17 cellular contexts compared by ENCODE assay signal in the genomic region with DNA sequence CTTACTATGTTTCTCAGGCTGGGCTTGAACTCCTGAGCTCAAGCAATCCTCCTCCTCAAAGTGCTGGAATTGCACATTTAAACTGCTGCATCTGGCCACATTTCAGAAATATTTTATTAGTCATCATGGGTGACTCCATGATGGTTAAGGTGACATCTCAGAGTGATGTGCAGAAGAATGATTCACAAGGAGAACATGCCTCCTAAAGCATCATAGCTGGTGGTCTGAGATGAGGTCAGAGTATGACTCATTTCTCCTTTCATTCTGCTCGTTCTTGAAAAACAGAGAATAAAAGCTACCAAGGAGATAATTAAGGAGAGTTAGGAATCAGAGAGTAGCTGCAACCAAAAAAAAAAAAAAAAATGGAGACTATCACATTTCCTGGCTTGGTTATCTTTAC.
DNase-seq lines count a peak whose midpoint lies in the region; TF ChIP-seq lines count a peak whose summit lies in the region.
"Had no signal": no experiment of that assay in that cellular context is flagged by ENCODE, and none has a peak within 500 bp of the region (broad histone marks: within the 10 kb centered on the region; RNA-seq: fewer than 3 reads in every experiment).

No MANE protein-coding gene starts in this region.

- no peak overlapping the region for H3K4me3 ChIP-seq in mesodermal cell (ENCODE audit: extremely low read depth, insufficient read depth, low read length, poor library complexity, severe bottlenecking)
- H3K4me3 ChIP-seq in endodermal cell (ENCODE audit: low read length) = no peak overlapping the region
- H3K4me3 ChIP-seq in esophagus squamous epithelium = no peak overlapping the region
- H3K4me3 ChIP-seq: lung, skin epidermis, testis had no signal

- H3K4me3 Mint-ChIP-seq in T-helper 1 cell treated with Interleukin-12 subunit alpha and Interleukin-12 subunit beta and Interleukin-4 antibody, amounts not matched to agents 30 μg/mL and 1 μg/mL, for 36 hours = no peak overlapping the region
- H3K4me3 Mint-ChIP-seq in HFFc6 (peak overlapping the region; percentile 72), endodermal cell (no peak overlapping the region), glutamatergic neuron (ENCODE audit: unreplicated experiment) (no peak overlapping the region)
- H3K4me3 Mint-ChIP-seq in activated T-helper 2 cell treated with anti-CD3 and anti-CD28 coated beads, Interferon-gamma antibody, Interleukin-2, Interleukin-4, amounts not matched to agents 10 μg/mL and 5 μg/mL and 100 μg/mL, durations not matched to agents 14 hours and 24 hours and 36 hours (ENCODE audit: low read depth) = no peak overlapping the region
- H3K4me3 Mint-ChIP-seq: activated naive CD4-positive, alpha-beta T cell treated with anti-CD3 and anti-CD28 coated beads, Interleukin-2, amount 10 ng/mL, durations not matched to agents 7 days and 5 days had no signal

- DNase-seq in T-helper 1 cell (no peak), HFFc6 (peak; percentile 92), endodermal cell (no peak), glutamatergic neuron (no peak), esophagus squamous epithelium (lab: John Stamatoyannopoulos, UW) (no peak)
- DNase-seq in activated T-helper 2 cell treated with anti-CD3 and anti-CD28 coated beads, Interferon-gamma antibody, Interleukin-2, Interleukin-4, amounts not matched to agents 10 μg/mL and 5 μg/mL and 100 μg/mL, durations not matched to agents 14 hours and 24 hours and 36 hours (ENCODE audit: low spot score) = no peak
- DNase-seq: 8988T; activated CD4-positive, alpha-beta T cell treated with anti-CD3 and anti-CD28 coated beads, Interleukin-2, amount 50 U/mL, for 4 hours; activated naive CD4-positive, alpha-beta T cell treated with anti-CD3 and anti-CD28 coated beads, Interleukin-2, amount 10 ng/mL, durations not matched to agents 7 days and 5 days; DMS153; NCI-H146; nucleus accumbens; testis had no signal

- intact Hi-C loops in activated T-helper 2 cell treated with anti-CD3 and anti-CD28 coated beads, Interferon-gamma antibody, Interleukin-2, Interleukin-4, amounts not matched to agents 10 μg/mL and 5 μg/mL and 100 μg/mL, durations not matched to agents 14 hours and 24 hours and 36 hours (cut with micrococcal nuclease) = no loop called here
- intact Hi-C loops in esophagus squamous epithelium (cut with DNase I) = no loop called here

- H3K4me1 ChIP-seq in mesodermal cell (ENCODE audit: control insufficient read depth, insufficient read depth, low read length, poor library complexity, severe bottlenecking) = peaks cover 13% of the 10 kb centered on the region
- peaks cover 2% of the 10 kb centered on the region for H3K4me1 ChIP-seq in endodermal cell (ENCODE audit: control insufficient read depth, insufficient read depth, low read length)
- H3K4me1 ChIP-seq in esophagus squamous epithelium = no peaks in the 10 kb centered on the region
- H3K4me1 ChIP-seq: testis had no signal

- H3K9me3 ChIP-seq in mesodermal cell (ENCODE audit: control insufficient read depth, low read length) (no peaks in the 10 kb centered on the region), endodermal cell (ENCODE audit: control insufficient read depth, low read length) (no peaks in the 10 kb centered on the region), esophagus squamous epithelium (no peaks in the 10 kb centered on the region)
- H3K9me3 ChIP-seq: testis had no signal

- H3K9me3 Mint-ChIP-seq in T-helper 1 cell treated with Interleukin-12 subunit alpha and Interleukin-12 subunit beta and Interleukin-4 antibody, amounts not matched to agents 30 μg/mL and 1 μg/mL, for 36 hours = no peaks in the 10 kb centered on the region
- H3K9me3 Mint-ChIP-seq in HFFc6 (no peaks in the 10 kb centered on the region), endodermal cell (no peaks in the 10 kb centered on the region), glutamatergic neuron (ENCODE audit: unreplicated experiment) (no peaks in the 10 kb centered on the region)
- no peaks in the 10 kb centered on the region for H3K9me3 Mint-ChIP-seq in activated T-helper 2 cell treated with anti-CD3 and anti-CD28 coated beads, Interferon-gamma antibody, Interleukin-2, Interleukin-4, amounts not matched to agents 10 μg/mL and 5 μg/mL and 100 μg/mL, durations not matched to agents 14 hours and 24 hours and 36 hours
- H3K9me3 Mint-ChIP-seq: activated naive CD4-positive, alpha-beta T cell treated with anti-CD3 and anti-CD28 coated beads, Interleukin-2, amount 10 ng/mL, durations not matched to agents 7 days and 5 days had no signal

- H3K4me1 Mint-ChIP-seq in T-helper 1 cell treated with Interleukin-12 subunit alpha and Interleukin-12 subunit beta and Interleukin-4 antibody, amounts not matched to agents 30 μg/mL and 1 μg/mL, for 36 hours (ENCODE audit: low read depth) = peaks cover 4% of the 10 kb centered on the region
- H3K4me1 Mint-ChIP-seq in HFFc6 (ENCODE audit: low read depth) (peaks cover 18% of the 10 kb centered on the region), endodermal cell (no peaks in the 10 kb centered on the region), glutamatergic neuron (ENCODE audit: low read depth, unreplicated experiment) (no peaks in the 10 kb centered on the region)
- H3K4me1 Mint-ChIP-seq in activated T-helper 2 cell treated with anti-CD3 and anti-CD28 coated beads, Interferon-gamma antibody, Interleukin-2, Interleukin-4, amounts not matched to agents 10 μg/mL and 5 μg/mL and 100 μg/mL, durations not matched to agents 14 hours and 24 hours and 36 hours (ENCODE audit: low read depth) = peaks cover 4% of the 10 kb centered on the region
- H3K4me1 Mint-ChIP-seq: activated naive CD4-positive, alpha-beta T cell treated with anti-CD3 and anti-CD28 coated beads, Interleukin-2, amount 10 ng/mL, durations not matched to agents 7 days and 5 days had no signal

- WGBS in mesodermal cell (ENCODE audit: insufficient coverage in 2 of 2), 2 experiments = no CpG with 5 or more reads among the region's 1 CpG
- 80% methylated on average over 1 of the region's 1 CpG; no CpG with 5 or more reads in 1 of the 2 experiments for WGBS in endodermal cell (ENCODE audit: insufficient coverage in 1 of 2, insufficient read length in 1 of 2), 2 experiments
- 0% methylated on average over 1 of the region's 1 CpG; no CpG with 5 or more reads in 1 of the 2 donors for WGBS in esophagus squamous epithelium, 2 donors

- no peaks in the 10 kb centered on the region for H3K36me3 Mint-ChIP-seq in T-helper 1 cell treated with Interleukin-12 subunit alpha and Interleukin-12 subunit beta and Interleukin-4 antibody, amounts not matched to agents 30 μg/mL and 1 μg/mL, for 36 hours (ENCODE audit: low read depth)
- no peaks in the 10 kb centered on the region for H3K36me3 Mint-ChIP-seq in HFFc6 (ENCODE audit: low read depth)
- no peaks in the 10 kb centered on the region for H3K36me3 Mint-ChIP-seq in activated T-helper 2 cell treated with anti-CD3 and anti-CD28 coated beads, Interferon-gamma antibody, Interleukin-2, Interleukin-4, amounts not matched to agents 10 μg/mL and 5 μg/mL and 100 μg/mL, durations not matched to agents 14 hours and 24 hours and 36 hours (ENCODE audit: low read depth)
- no peaks in the 10 kb centered on the region for H3K36me3 Mint-ChIP-seq in endodermal cell (ENCODE audit: low read depth)
- no peaks in the 10 kb centered on the region for H3K36me3 Mint-ChIP-seq in glutamatergic neuron (ENCODE audit: unreplicated experiment)
- H3K36me3 Mint-ChIP-seq: activated naive CD4-positive, alpha-beta T cell treated with anti-CD3 and anti-CD28 coated beads, Interleukin-2, amount 10 ng/mL, durations not matched to agents 7 days and 5 days had no signal

- TF ChIP-seq POLR2A in esophagus squamous epithelium (IDR thresholded peaks at IDR 0.05) = no peak

- peak overlapping the region; percentile 24 for H3K27ac Mint-ChIP-seq in T-helper 1 cell treated with Interleukin-12 subunit alpha and Interleukin-12 subunit beta and Interleukin-4 antibody, amounts not matched to agents 30 μg/mL and 1 μg/mL, for 36 hours
- peak overlapping the region; percentile 96 for H3K27ac Mint-ChIP-seq in HFFc6
- H3K27ac Mint-ChIP-seq in activated T-helper 2 cell treated with anti-CD3 and anti-CD28 coated beads, Interferon-gamma antibody, Interleukin-2, Interleukin-4, amounts not matched to agents 10 μg/mL and 5 μg/mL and 100 μg/mL, durations not matched to agents 14 hours and 24 hours and 36 hours = peak overlapping the region; percentile 9
- no peak overlapping the region for H3K27ac Mint-ChIP-seq in endodermal cell
- H3K27ac Mint-ChIP-seq in glutamatergic neuron (ENCODE audit: unreplicated experiment) = no peak overlapping the region
- H3K27ac Mint-ChIP-seq: activated naive CD4-positive, alpha-beta T cell treated with anti-CD3 and anti-CD28 coated beads, Interleukin-2, amount 10 ng/mL, durations not matched to agents 7 days and 5 days had no signal

- H3K9ac ChIP-seq in endodermal cell (ENCODE audit: extremely low read depth, low read length, poor library complexity, severe bottlenecking) = no peak overlapping the region

- H3K27ac ChIP-seq in mesodermal cell (ENCODE audit: low read depth, low read length, severe bottlenecking) = peak overlapping the region; percentile 86
- no peak overlapping the region for H3K27ac ChIP-seq in endodermal cell (ENCODE audit: low read depth, low read length)
- H3K27ac ChIP-seq in esophagus squamous epithelium = no peak overlapping the region
- H3K27ac ChIP-seq: skin epidermis, testis had no signal

- H3K36me3 ChIP-seq in mesodermal cell (ENCODE audit: control insufficient read depth, insufficient read depth, low read length) = no peaks in the 10 kb centered on the region
- no peaks in the 10 kb centered on the region for H3K36me3 ChIP-seq in endodermal cell (ENCODE audit: control insufficient read depth, insufficient read depth, low read length)
- no peaks in the 10 kb centered on the region for H3K36me3 ChIP-seq in esophagus squamous epithelium

- H3K27me3 ChIP-seq in endodermal cell (ENCODE audit: control insufficient read depth, insufficient read depth, low read length, poor library complexity, severe bottlenecking) (no peaks in the 10 kb centered on the region), esophagus squamous epithelium (no peaks in the 10 kb centered on the region)
- H3K27me3 ChIP-seq: testis had no signal

- no peaks in the 10 kb centered on the region for H3K27me3 Mint-ChIP-seq in T-helper 1 cell treated with Interleukin-12 subunit alpha and Interleukin-12 subunit beta and Interleukin-4 antibody, amounts not matched to agents 30 μg/mL and 1 μg/mL, for 36 hours (ENCODE audit: low read depth)
- peaks cover 1% of the 10 kb centered on the region; the same call in 1 of the 2 replicates for H3K27me3 Mint-ChIP-seq in HFFc6 (ENCODE audit: insufficient read depth)
- no peaks in the 10 kb centered on the region for H3K27me3 Mint-ChIP-seq in activated T-helper 2 cell treated with anti-CD3 and anti-CD28 coated beads, Interferon-gamma antibody, Interleukin-2, Interleukin-4, amounts not matched to agents 10 μg/mL and 5 μg/mL and 100 μg/mL, durations not matched to agents 14 hours and 24 hours and 36 hours (ENCODE audit: low read depth)
- no peaks in the 10 kb centered on the region for H3K27me3 Mint-ChIP-seq in endodermal cell (ENCODE audit: insufficient read depth)
- H3K27me3 Mint-ChIP-seq in glutamatergic neuron (ENCODE audit: unreplicated experiment) = no peaks in the 10 kb centered on the region
- H3K27me3 Mint-ChIP-seq: activated naive CD4-positive, alpha-beta T cell treated with anti-CD3 and anti-CD28 coated beads, Interleukin-2, amount 10 ng/mL, durations not matched to agents 7 days and 5 days had no signal

- TF ChIP-seq CTCF in HFFc6 (IDR thresholded peaks at IDR 0.05) = no peak
- no peak for TF ChIP-seq CTCF in endodermal cell (conservative IDR thresholded peaks at IDR 0.05)
- TF ChIP-seq CTCF in glutamatergic neuron (IDR thresholded peaks at IDR 0.05; ENCODE audit: partially characterized antibody, unreplicated experiment) = no peak
- no peak for TF ChIP-seq CTCF in esophagus squamous epithelium (IDR thresholded peaks at IDR 0.05)

Comparison
In these comparisons a context has a peak if more than half of its experiments do, and no peak if none do; other contexts are left out.
1. H3K27ac Mint-ChIP-seq: peak in T-helper 1 cell treated with Interleukin-12 subunit alpha and Interleukin-12 subunit beta and Interleukin-4 antibody, amounts not matched to agents 30 μg/mL and 1 μg/mL, for 36 hours (single experiment), HFFc6 (single experiment) and activated T-helper 2 cell treated with anti-CD3 and anti-CD28 coated beads, Interferon-gamma antibody, Interleukin-2, Interleukin-4, amounts not matched to agents 10 μg/mL and 5 μg/mL and 100 μg/mL, durations not matched to agents 14 hours and 24 hours and 36 hours (single experiment); none in endodermal cell (single experiment) and glutamatergic neuron (single experiment).